Comparison of ENCODE assay signal across 20 cellular contexts in genomic region chr5:144774247-144774646, GRCh38.
"Had no signal": no experiment of that assay in that cellular context is flagged by ENCODE, and none has a peak within 500 bp of the region (broad histone marks: within the 10 kb centered on the region; RNA-seq: fewer than 3 reads in every experiment).

No MANE protein-coding gene starts in this region.

- H3K27ac ChIP-seq: RWPE1 had no signal

- DNase-seq: IMR-90; Kasumi-1; KG1; MM.1S; NCI-H1092 treated with DMSO at 0.1 percent for 48 hours; NCI-H1436; NCI-H187; NCI-H2029; NCI-H2081 treated with DMSO at 0.1 percent for 48 hours; NCI-H2227 treated with DMSO at 0.1 percent for 48 hours; NCI-H524 treated with DMSO at 0.1 percent for 48 hours; NCI-H69; NCI-H774; NK-92 treated with Interleukin-12 subunit alpha and Interleukin-12 subunit beta, amount 100 ng/mL, for 24 hours; PC-3; SHP77; SK-N-SH had no signal

- ATAC-seq: HepG2, Panc1, PC-3 had no signal

- H3K9me3 ChIP-seq: SK-N-SH had no signal
